25 cellular contexts compared by ENCODE assay signal in the genomic region with DNA sequence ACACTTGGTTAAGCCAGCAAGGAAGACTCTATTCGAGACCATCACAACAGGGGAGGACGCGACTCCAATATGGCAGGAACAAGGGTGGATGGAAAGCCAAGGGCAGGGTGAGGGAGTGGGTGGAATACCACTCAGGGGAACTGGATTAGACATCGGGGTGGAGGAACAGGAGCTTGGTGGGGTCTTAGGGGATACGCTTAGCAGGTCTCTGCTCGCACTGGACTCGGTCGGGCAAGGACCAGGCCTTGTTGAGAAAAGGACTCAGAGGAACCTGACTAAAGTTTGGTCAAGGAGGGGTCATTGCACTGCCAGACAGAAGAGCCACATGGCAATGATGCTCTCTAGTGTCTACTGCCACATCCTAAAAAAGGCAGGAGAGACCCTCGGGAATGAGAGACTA.
"Had no signal": no experiment of that assay in that cellular context is flagged by ENCODE, and none has a peak within 500 bp of the region (broad histone marks: within the 10 kb centered on the region; RNA-seq: fewer than 3 reads in every experiment).

No MANE protein-coding gene starts in this region.

- H3K36me3 ChIP-seq: left ventricle myocardium inferior, pancreas, right atrium auricular region, right lobe of liver, thyroid gland, transverse colon, vagina had no signal

- H3K36me3 Mint-ChIP-seq: natural killer cell treated with Interleukin-12 subunit alpha and Interleukin-12 subunit beta and Interleukin-15 and Interleukin-18, amount 100 ng/mL, for 72 hours had no signal

- H3K4me3 ChIP-seq: left ventricle myocardium inferior, lung, mucosa of descending colon, pancreas, right atrium auricular region, right lobe of liver, smooth muscle cell, stomach, testis, thyroid gland, transverse colon, upper lobe of left lung, vagina had no signal

- H3K27me3 Mint-ChIP-seq: naive thymus-derived CD4-positive, alpha-beta T cell; natural killer cell treated with Interleukin-12 subunit alpha and Interleukin-12 subunit beta and Interleukin-15 and Interleukin-18, amount 100 ng/mL, for 72 hours; stimulated activated naive B cell treated with anti-CD40 and anti-IgM and Interleukin-4, amounts not matched to agents 10 μg/mL and 1 μg/mL and 100 μg/mL, for 72 hours had no signal

- H3K27ac Mint-ChIP-seq: immature natural killer cell; naive thymus-derived CD4-positive, alpha-beta T cell; natural killer cell treated with Interleukin-12 subunit alpha and Interleukin-12 subunit beta and Interleukin-15 and Interleukin-18, amount 100 ng/mL, for 72 hours; stimulated activated naive B cell treated with anti-CD40 and anti-IgM and Interleukin-4, amounts not matched to agents 10 μg/mL and 1 μg/mL and 100 μg/mL, for 72 hours had no signal

- DNase-seq: hypothalamus; immature natural killer cell; left ventricle myocardium inferior; mesendoderm; midbrain; mucosa of descending colon; naive thymus-derived CD4-positive, alpha-beta T cell; stimulated activated CD4-positive, alpha-beta T cell treated with anti-CD3 and anti-CD28 coated beads, Interleukin-12 subunit alpha, Interleukin-12 subunit beta, amount 100 ng/mL, for 4 hours; stimulated activated CD4-positive, alpha-beta T cell treated with anti-CD3 and anti-CD28 coated beads, Interleukin-15, amount 100 ng/mL, for 24 hours; stimulated activated CD4-positive, alpha-beta T cell treated with anti-CD3 and anti-CD28 coated beads, Interleukin-2, amount 100 ng/mL, for 24 hours; stimulated activated CD4-positive, alpha-beta T cell treated with anti-CD3 and anti-CD28 coated beads, Interleukin-4, amount 100 ng/mL, for 1 hour; stimulated activated naive B cell treated with anti-CD40 and anti-IgM and Interleukin-4, amounts not matched to agents 10 μg/mL and 1 μg/mL and 100 μg/mL, for 72 hours; stimulated activated naive CD8-positive, alpha-beta T cell treated with anti-CD3 and anti-CD28 coated beads, Interleukin-15, Interleukin-2, amounts not matched to agents 100 U/mL and 50 U/mL, for 24 hours; stomach; testis; thyroid gland; transverse colon; upper lobe of left lung had no signal

- H3K27ac ChIP-seq: left ventricle myocardium inferior, pancreas, right atrium auricular region, right lobe of liver, stomach, testis, thyroid gland, transverse colon, upper lobe of left lung, vagina had no signal

- H3K27me3 ChIP-seq: pancreas, right atrium auricular region, right lobe of liver, stomach, testis, thyroid gland, transverse colon, upper lobe of left lung, vagina had no signal

- H3K9me3 ChIP-seq: left ventricle myocardium inferior, pancreas, right atrium auricular region, right lobe of liver, stomach, testis, thyroid gland, transverse colon, upper lobe of left lung, vagina had no signal

- H3K4me3 Mint-ChIP-seq: immature natural killer cell; naive thymus-derived CD4-positive, alpha-beta T cell; natural killer cell treated with Interleukin-12 subunit alpha and Interleukin-12 subunit beta and Interleukin-15 and Interleukin-18, amount 100 ng/mL, for 72 hours; stimulated activated naive B cell treated with anti-CD40 and anti-IgM and Interleukin-4, amounts not matched to agents 10 μg/mL and 1 μg/mL and 100 μg/mL, for 72 hours had no signal

- H3K4me1 ChIP-seq: right lobe of liver, testis had no signal

- H3K9me3 Mint-ChIP-seq: naive thymus-derived CD4-positive, alpha-beta T cell; natural killer cell treated with Interleukin-12 subunit alpha and Interleukin-12 subunit beta and Interleukin-15 and Interleukin-18, amount 100 ng/mL, for 72 hours; stimulated activated naive B cell treated with anti-CD40 and anti-IgM and Interleukin-4, amounts not matched to agents 10 μg/mL and 1 μg/mL and 100 μg/mL, for 72 hours had no signal

- H3K4me2 ChIP-seq: smooth muscle cell had no signal
